Comparison of ENCODE assay signal across 7 cellular contexts in genomic region chr7:121313793-121314676, GRCh38. TPM values are rescaled to one million over a fixed set of nuclear protein-coding genes. Genes with fewer than 3 reads are reported as not detected.
A peak's percentile ranks its signal among the peaks of the same experiment; 100 is the strongest.
DNase-seq lines count a peak whose midpoint lies in the region; ATAC-seq, FAIRE-seq and TF ChIP-seq lines count a peak whose summit lies in the region.

No MANE protein-coding gene starts in this region.

- ATAC-seq in HG03060 (IDR thresholded peaks at IDR 0.05; ENCODE audit: low read depth, unreplicated experiment) = peak; percentile 88
- peak; percentile 61 for ATAC-seq in foreskin keratinocyte
- ATAC-seq in upper lobe of right lung = no peak

- H3K4me3 ChIP-seq in upper lobe of right lung (no peak overlapping the region), ascending aorta (no peak overlapping the region)

- peak; percentile 94 for FAIRE-seq in GM19239 (lab: Jason Lieb, UNC)

- TF ChIP-seq CTCF in foreskin keratinocyte (conservative IDR thresholded peaks at IDR 0.05) (no peak), upper lobe of right lung (IDR thresholded peaks at IDR 0.05) (no peak), ascending aorta (IDR thresholded peaks at IDR 0.05) (no peak)

- H3K36me3 ChIP-seq in upper lobe of right lung = no peaks in the 10 kb centered on the region
- no peaks in the 10 kb centered on the region for H3K36me3 ChIP-seq in ascending aorta

- H3K27ac ChIP-seq in foreskin keratinocyte (peak overlapping the region; percentile 9), upper lobe of right lung (no peak overlapping the region), ascending aorta (no peak overlapping the region)

- DNase-seq in GM19239 (ENCODE audit: insufficient read length, low spot score) (no peak), NCI-H345 (lab: John Stamatoyannopoulos, UW) (peak; percentile 95), foreskin keratinocyte (peak in 1 of 2 donors; percentile 29), upper lobe of right lung (no peak), ascending aorta (ENCODE audit: low spot score in 2 of 2) (no peak)
- DNase-seq in stimulated activated CD4-positive, alpha-beta T cell treated with anti-CD3 and anti-CD28 coated beads, Interleukin-12 subunit alpha, Interleukin-12 subunit beta, amount 100 ng/mL, for 4 hours = no peak

- H3K9me3 ChIP-seq in upper lobe of right lung = no peaks in the 10 kb centered on the region
- H3K9me3 ChIP-seq in ascending aorta = no peaks in the 10 kb centered on the region

- H3K4me1 ChIP-seq in foreskin keratinocyte (peaks cover 15% of the 10 kb centered on the region), upper lobe of right lung (no peaks in the 10 kb centered on the region), ascending aorta (no peaks in the 10 kb centered on the region)

- intact Hi-C loops in upper lobe of right lung (cut with DNase I) (no loop called here), ascending aorta (cut with DNase I) (no loop called here)

- H3K27me3 ChIP-seq in foreskin keratinocyte (no peaks in the 10 kb centered on the region), upper lobe of right lung (no peaks in the 10 kb centered on the region), ascending aorta (no peaks in the 10 kb centered on the region)

RNA-seq across cellular contexts. Expression of gene WNT16, which starts 14.8 kb away (rescaled TPM):
- not detected in 2 replicates for total RNA-seq in foreskin keratinocyte
- not detected in 2 replicates for polyA plus RNA-seq in foreskin keratinocyte
- total RNA-seq in upper lobe of right lung = not detected
- total RNA-seq in ascending aorta = not detected
